26 cellular contexts compared by ENCODE assay signal in the genomic region with DNA sequence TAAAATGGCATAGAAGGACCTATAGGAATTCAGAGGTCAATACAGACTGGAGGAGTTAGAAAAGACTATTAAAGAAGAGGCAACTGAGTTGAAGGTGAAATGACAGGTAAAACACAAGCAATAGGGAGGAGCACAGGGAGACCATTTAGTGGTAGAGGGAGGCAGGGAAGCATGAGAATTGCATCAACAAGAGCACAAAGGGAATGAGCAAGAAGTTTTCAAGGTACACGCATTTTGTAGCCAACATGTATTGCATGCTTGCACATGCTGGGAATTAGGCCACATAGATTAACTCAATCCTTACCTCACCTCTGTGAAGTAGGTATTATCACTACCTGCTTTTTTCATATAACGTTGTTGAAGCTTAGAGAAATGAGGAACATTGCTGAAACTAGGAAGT. TPM values are rescaled to one million over a fixed set of nuclear protein-coding genes. Genes with fewer than 3 reads are reported as not detected.
DNase-seq lines count a peak whose midpoint lies in the region; ATAC-seq, FAIRE-seq and TF ChIP-seq lines count a peak whose summit lies in the region.
"Had no signal": no experiment of that assay in that cellular context is flagged by ENCODE, and none has a peak within 500 bp of the region (broad histone marks: within the 10 kb centered on the region; RNA-seq: fewer than 3 reads in every experiment).

No MANE protein-coding gene starts in this region.

- no peak overlapping the region for H2AK5ac ChIP-seq in H9 (ENCODE audit: insufficient read length, low read length)

- FAIRE-seq in pancreas (lab: Jason Lieb, UNC): no peak
- FAIRE-seq: K562, small intestine had no signal

- peak overlapping the region; percentile 29 to 85 (median 38); a peak in 6 of 7 replicates for H3K27ac Mint-ChIP-seq in H9
- no peak overlapping the region for H3K27ac Mint-ChIP-seq in T-cell
- H3K27ac Mint-ChIP-seq: activated CD4-positive, alpha-beta T cell treated with anti-CD3 and anti-CD28 coated beads, Interleukin-2, amount 10 ng/mL, durations not matched to agents 24 days and 14 days; activated naive CD8-positive, alpha-beta T cell treated with anti-CD3 and anti-CD28 coated beads for 36 hours; dendritic cell treated with granulocyte-macrophage colony-stimulating factor and Interleukin-4, amounts not matched to agents 40 ng/mL and 50 ng/mL, for 4 days had no signal

- H3K4me3 Mint-ChIP-seq in H9 (no peak overlapping the region), T-cell (no peak overlapping the region)
- H3K4me3 Mint-ChIP-seq: activated CD4-positive, alpha-beta T cell treated with anti-CD3 and anti-CD28 coated beads, Interleukin-2, amount 10 ng/mL, durations not matched to agents 24 days and 14 days; activated naive CD8-positive, alpha-beta T cell treated with anti-CD3 and anti-CD28 coated beads for 36 hours; dendritic cell treated with granulocyte-macrophage colony-stimulating factor and Interleukin-4, amounts not matched to agents 40 ng/mL and 50 ng/mL, for 4 days had no signal

- H3K23me2 ChIP-seq in H9 (ENCODE audit: insufficient read length, low read depth, low read length, poor library complexity, severe bottlenecking): no peaks in the 10 kb centered on the region

- no peak overlapping the region for H2BK20ac ChIP-seq in H9 (ENCODE audit: low read depth, low read length, poor library complexity, severe bottlenecking)

- no peak overlapping the region for H3K9ac ChIP-seq in H9 (ENCODE audit: extremely low read depth, insufficient read length, low read length)

- no peak overlapping the region for H2AFZ ChIP-seq in H9 (ENCODE audit: low read length)

- H3K36me3 Mint-ChIP-seq in H9 (ENCODE audit: insufficient read depth in 1 of 3, low read depth in 3 of 3) (peaks cover 6 to 33% (median 19%) of the 10 kb centered on the region in 3 experiments), T-cell (peaks cover 11% of the 10 kb centered on the region)

- CTCF ChIA-PET in T-cell (lab: Charles Lee): no interaction called here

- H4K91ac ChIP-seq in H9 (ENCODE audit: insufficient read length, low read depth, low read length): no peak overlapping the region

- H4K8ac ChIP-seq in H9 (replicated peaks; ENCODE audit: insufficient read length, low read depth, low read length): no peak overlapping the region

- H3T11ph ChIP-seq in H9 (ENCODE audit: low read length): no peak overlapping the region

- H3K4me2 ChIP-seq in H9 (ENCODE audit: insufficient read depth, insufficient read length, low read length): no peak overlapping the region

- TF ChIP-seq CTCF in H9 (conservative IDR thresholded peaks at IDR 0.05) (no peak), VCaP (conservative IDR thresholded peaks at IDR 0.05) (no peak), pancreas (IDR thresholded peaks at IDR 0.05) (no peak)

- peak; percentile 87 for ATAC-seq in esophagus mucosa
- peak in 3 of 4 donors; percentile 21 to 62 (median 40) for ATAC-seq in pancreas
- no peak for ATAC-seq in T-cell (replicated peaks in 1 of 4)
- no peak for ATAC-seq in activated CD4-positive, CD25-positive, alpha-beta regulatory T cell treated with anti-CD3 and anti-CD28 coated beads, Interleukin-2, amount 50 U/mL, for 24 hours
- ATAC-seq: K562 had no signal

- DNase-seq in H9 (no peak), pancreas (no peak), T-cell (no peak), DMS53 (lab: John Stamatoyannopoulos, UW) (no peak)
- DNase-seq: activated CD4-positive, alpha-beta T cell treated with anti-CD3 and anti-CD28 coated beads, Interleukin-2, amount 10 ng/mL, durations not matched to agents 24 days and 14 days; activated effector memory CD4-positive, alpha-beta T cell treated with anti-CD3 and anti-CD28 coated beads, Interleukin-2, amount 50 U/mL, for 16 hours; activated naive CD8-positive, alpha-beta T cell treated with anti-CD3 and anti-CD28 coated beads for 36 hours; activated T-cell treated with anti-CD3 and anti-CD28 coated beads, Interleukin-2, amount 50 U/mL, for 1 hour; aorta; CD4-positive, alpha-beta memory T cell; central memory CD4-positive, alpha-beta T cell; mesendoderm; NCI-H1092; NCI-H1694; SIG-M5; small intestine; stimulated activated naive CD4-positive, alpha-beta T cell treated with Interleukin-2 at 50 U/mL for 16 hours; T-helper 9 cell; testis; WERI-Rb-1 had no signal

- POLR2A ChIA-PET in T-cell (lab: Charles Lee): no interaction called here

- H4K20me1 ChIP-seq in H9 (ENCODE audit: control insufficient read depth, insufficient read depth, insufficient read length): no peaks in the 10 kb centered on the region

- no peak overlapping the region for H3K4me3 ChIP-seq in pancreas
- H3K4me3 ChIP-seq: HAP-1, K562, testis had no signal

- H3K4me1 ChIP-seq in H9 (ENCODE audit: insufficient read depth, low read length): peaks cover 4% of the 10 kb centered on the region; the same call in 1 of the 2 replicates
- peaks cover 5 to 12% (median 9%) of the 10 kb centered on the region in 3 donors for H3K4me1 ChIP-seq in pancreas
- H3K4me1 ChIP-seq: testis had no signal

- no peak overlapping the region for H2BK12ac ChIP-seq in H9 (ENCODE audit: insufficient read length, low read depth, low read length)

- intact Hi-C loops in pancreas (cut with DNase I): no loop called here

- H3K9me3 ChIP-seq in H9 (ENCODE audit: control insufficient read depth, low read depth, low read length) (no peaks in the 10 kb centered on the region), pancreas (no peaks in the 10 kb centered on the region)
- H3K9me3 ChIP-seq: HAP-1, testis had no signal

- H4K5ac ChIP-seq in H9 (ENCODE audit: insufficient read length, low read depth, low read length): no peak overlapping the region

- no peaks in the 10 kb centered on the region for H3K36me3 ChIP-seq in pancreas
- H3K36me3 ChIP-seq: HAP-1, WERI-Rb-1 had no signal

- H3K79me1 ChIP-seq in H9 (ENCODE audit: insufficient read depth, low read depth, low read length, poor library complexity, severe bottlenecking): peaks cover 10% of the 10 kb centered on the region

- no peak overlapping the region for H3K23ac ChIP-seq in H9 (ENCODE audit: insufficient read length, low read depth, low read length)

- H3K79me2 ChIP-seq in H9 (ENCODE audit: insufficient read depth, low read length): peaks cover 8% of the 10 kb centered on the region; the same call in 1 of the 2 replicates

- no peak overlapping the region for H3K4ac ChIP-seq in H9 (ENCODE audit: low read depth, low read length)

- H3K27me3 ChIP-seq in H9 (ENCODE audit: insufficient read depth, low read length): no peaks in the 10 kb centered on the region
- no peaks in the 10 kb centered on the region for H3K27me3 ChIP-seq in pancreas
- H3K27me3 ChIP-seq: testis had no signal

- H3K9me3 Mint-ChIP-seq in H9: no peaks in the 10 kb centered on the region
- H3K9me3 Mint-ChIP-seq in T-cell: no peaks in the 10 kb centered on the region
- H3K9me3 Mint-ChIP-seq: activated CD4-positive, alpha-beta T cell treated with anti-CD3 and anti-CD28 coated beads, Interleukin-2, amount 10 ng/mL, durations not matched to agents 24 days and 14 days; activated naive CD8-positive, alpha-beta T cell treated with anti-CD3 and anti-CD28 coated beads for 36 hours; CD4-positive, alpha-beta memory T cell; dendritic cell treated with granulocyte-macrophage colony-stimulating factor and Interleukin-4, amounts not matched to agents 40 ng/mL and 50 ng/mL, for 4 days had no signal

- no CpG with 5 or more reads among the region's 2 CpGs for whole genome bisulfite sequencing in H9 (ENCODE audit: extremely low coverage, insufficient read length, low lambda C conversion rate)
- 33 to 44% methylated on average over 2 of the region's 2 CpGs for WGBS in pancreas, 2 donors

- H2BK15ac ChIP-seq in H9 (ENCODE audit: low read depth, low read length): no peak overlapping the region

- no peak overlapping the region for H2BK5ac ChIP-seq in H9 (ENCODE audit: insufficient read length, low read length)

- H3K4me1 Mint-ChIP-seq in H9 (peaks cover 50 to 51% of the 10 kb centered on the region in 2 experiments), T-cell (peaks cover 0 to 8% (median under 1%) of the 10 kb centered on the region in 3 donors)

- H3K27me3 Mint-ChIP-seq in H9 (ENCODE audit: low read depth) (no peaks in the 10 kb centered on the region), T-cell (no peaks in the 10 kb centered on the region)
- H3K27me3 Mint-ChIP-seq: activated CD4-positive, alpha-beta T cell treated with anti-CD3 and anti-CD28 coated beads, Interleukin-2, amount 10 ng/mL, durations not matched to agents 24 days and 14 days; activated naive CD8-positive, alpha-beta T cell treated with anti-CD3 and anti-CD28 coated beads for 36 hours; CD4-positive, alpha-beta memory T cell had no signal

- H3K14ac ChIP-seq in H9 (ENCODE audit: insufficient read depth, low read length): no peak overlapping the region

- no peak overlapping the region for H3K18ac ChIP-seq in H9 (ENCODE audit: insufficient read length, low read depth, low read length)

- H3K56ac ChIP-seq in H9 (ENCODE audit: insufficient read length, low read depth, low read length): no peak overlapping the region

- H3K27ac ChIP-seq in H9 (ENCODE audit: insufficient read length, low read depth, low read length) (peak overlapping the region; percentile 29), VCaP (peak overlapping the region; percentile 65), pancreas (no peak overlapping the region)
- H3K27ac ChIP-seq: testis, WERI-Rb-1 had no signal

- H2BK120ac ChIP-seq in H9 (ENCODE audit: low read depth, low read length, poor library complexity, severe bottlenecking): no peak overlapping the region

RNA-seq across cellular contexts. Expression of a gene that starts 42.3 kb away (rescaled TPM):
- 80.7 and 85.9 TPM in 2 replicates for total RNA-seq in H9 (2021)
- 16.2 TPM for total RNA-seq in esophagus mucosa
- total RNA-seq in pancreas: 10 to 100 TPM; 11.5 to 28.0 (median 17.1) TPM
- polyA plus RNA-seq in pancreas: 10 to 100 TPM; 23.8 to 34.9 TPM
- 10 to 100 TPM in 2 of 5 donors, 1 to 10 TPM in 3; 7.2 to 15.5 (median 8.6) TPM for total RNA-seq in T-cell

Comparison
In these comparisons a context has a peak if more than half of its experiments do, and no peak if none do; other contexts are left out.
1. H3K27ac ChIP-seq: peak in H9 (single experiment) and VCaP (single experiment); none in pancreas (0 of 4).
2. H3K27ac Mint-ChIP-seq: peak in H9 (3 of 3); none in T-cell (0 of 2).
3. ATAC-seq: peak in esophagus mucosa (single experiment) and pancreas (3 of 4); none in T-cell (0 of 4) and activated CD4-positive, CD25-positive, alpha-beta regulatory T cell treated with anti-CD3 and anti-CD28 coated beads, Interleukin-2, amount 50 U/mL, for 24 hours (0 of 2).